ENCODE assay signal across 28 cellular contexts in genomic region chr3:24315991-24316390, GRCh38.
DNase-seq lines count a peak whose midpoint lies in the region; ATAC-seq lines count a peak whose summit lies in the region.
"Had no signal": no experiment of that assay in that cellular context is flagged by ENCODE, and none has a peak within 500 bp of the region (broad histone marks: within the 10 kb centered on the region; RNA-seq: fewer than 3 reads in every experiment).

No MANE protein-coding gene starts in this region.

- H3K36me3 Mint-ChIP-seq in activated T-helper 1 cell treated with anti-CD3 and anti-CD28 coated beads, Interleukin-12 subunit alpha, Interleukin-12 subunit beta, Interleukin-2, Interleukin-4 antibody, amounts not matched to agents 30 ng/mL and 10 ng/mL and 1 ng/mL, durations not matched to agents 14 hours and 24 hours and 36 hours (ENCODE audit: low read depth): no peaks in the 10 kb centered on the region
- H3K36me3 Mint-ChIP-seq: activated naive CD8-positive, alpha-beta T cell treated with anti-CD3 and anti-CD28 coated beads for 36 hours; immature natural killer cell; neural progenitor cell; stimulated activated effector memory CD8-positive, alpha-beta T cell treated with anti-CD3 and anti-CD28 coated beads, Interleukin-12 subunit alpha, Interleukin-12 subunit beta, amount 100 ng/mL, for 72 hours; WTC11 had no signal

- no peak overlapping the region for H3K4me3 ChIP-seq in MG63
- H3K4me3 ChIP-seq: GM23338, lower lobe of right lung, neural progenitor cell, Peyer's patch had no signal

- no peaks in the 10 kb centered on the region for H3K4me1 Mint-ChIP-seq in activated T-helper 1 cell treated with anti-CD3 and anti-CD28 coated beads, Interleukin-12 subunit alpha, Interleukin-12 subunit beta, Interleukin-2, Interleukin-4 antibody, amounts not matched to agents 30 ng/mL and 10 ng/mL and 1 ng/mL, durations not matched to agents 14 hours and 24 hours and 36 hours (ENCODE audit: low read depth)
- H3K4me1 Mint-ChIP-seq: activated naive CD8-positive, alpha-beta T cell treated with anti-CD3 and anti-CD28 coated beads for 36 hours; GM23338; immature natural killer cell; neural progenitor cell; stimulated activated effector memory CD8-positive, alpha-beta T cell treated with anti-CD3 and anti-CD28 coated beads, Interleukin-12 subunit alpha, Interleukin-12 subunit beta, amount 100 ng/mL, for 72 hours; WTC11 had no signal

- no peaks in the 10 kb centered on the region; the same call in 1 of the 2 replicates for H3K9me3 ChIP-seq in MG63
- H3K9me3 ChIP-seq: BE2C, Peyer's patch, SK-N-SH had no signal

- no peaks in the 10 kb centered on the region for H3K9me3 Mint-ChIP-seq in activated T-helper 1 cell treated with anti-CD3 and anti-CD28 coated beads, Interleukin-12 subunit alpha, Interleukin-12 subunit beta, Interleukin-2, Interleukin-4 antibody, amounts not matched to agents 30 ng/mL and 10 ng/mL and 1 ng/mL, durations not matched to agents 14 hours and 24 hours and 36 hours
- H3K9me3 Mint-ChIP-seq: activated T-helper 2 cell treated with anti-CD3 and anti-CD28 coated beads, Interferon-gamma antibody, Interleukin-2, Interleukin-4, amounts not matched to agents 10 μg/mL and 5 μg/mL and 100 μg/mL, durations not matched to agents 14 hours and 24 hours and 36 hours; GM23338; neural progenitor cell had no signal

- no peak for ATAC-seq in HG02884 (IDR thresholded peaks at IDR 0.05; ENCODE audit: unreplicated experiment)
- ATAC-seq: lower lobe of right lung; stimulated activated effector memory CD8-positive, alpha-beta T cell treated with anti-CD3 and anti-CD28 coated beads, Interleukin-12 subunit alpha, Interleukin-12 subunit beta, amount 100 ng/mL, for 72 hours had no signal

- intact Hi-C loops in activated T-helper 1 cell treated with anti-CD3 and anti-CD28 coated beads, Interleukin-12 subunit alpha, Interleukin-12 subunit beta, Interleukin-2, Interleukin-4 antibody, amounts not matched to agents 30 ng/mL and 10 ng/mL and 1 ng/mL, durations not matched to agents 14 hours and 24 hours and 36 hours (cut with micrococcal nuclease): no loop called here

- no peaks in the 10 kb centered on the region for H3K27me3 ChIP-seq in MG63
- H3K27me3 ChIP-seq: BE2C, neural progenitor cell, Peyer's patch had no signal

- no peaks in the 10 kb centered on the region for H3K36me3 ChIP-seq in MG63
- H3K36me3 ChIP-seq: BE2C, lower lobe of right lung, neural progenitor cell, Peyer's patch had no signal

- H3K4me3 Mint-ChIP-seq in activated T-helper 1 cell treated with anti-CD3 and anti-CD28 coated beads, Interleukin-12 subunit alpha, Interleukin-12 subunit beta, Interleukin-2, Interleukin-4 antibody, amounts not matched to agents 30 ng/mL and 10 ng/mL and 1 ng/mL, durations not matched to agents 14 hours and 24 hours and 36 hours: no peak overlapping the region
- H3K4me3 Mint-ChIP-seq: activated naive CD8-positive, alpha-beta T cell treated with anti-CD3 and anti-CD28 coated beads for 36 hours; GM23338; immature natural killer cell; neural progenitor cell; stimulated activated effector memory CD8-positive, alpha-beta T cell treated with anti-CD3 and anti-CD28 coated beads, Interleukin-12 subunit alpha, Interleukin-12 subunit beta, amount 100 ng/mL, for 72 hours; WTC11 had no signal

- H3K27ac Mint-ChIP-seq in activated T-helper 1 cell treated with anti-CD3 and anti-CD28 coated beads, Interleukin-12 subunit alpha, Interleukin-12 subunit beta, Interleukin-2, Interleukin-4 antibody, amounts not matched to agents 30 ng/mL and 10 ng/mL and 1 ng/mL, durations not matched to agents 14 hours and 24 hours and 36 hours: no peak overlapping the region
- H3K27ac Mint-ChIP-seq: activated naive CD8-positive, alpha-beta T cell treated with anti-CD3 and anti-CD28 coated beads for 36 hours; activated T-helper 2 cell treated with anti-CD3 and anti-CD28 coated beads, Interferon-gamma antibody, Interleukin-2, Interleukin-4, amounts not matched to agents 10 μg/mL and 5 μg/mL and 100 μg/mL, durations not matched to agents 14 hours and 24 hours and 36 hours; GM23338; immature natural killer cell; neural progenitor cell; stimulated activated effector memory CD8-positive, alpha-beta T cell treated with anti-CD3 and anti-CD28 coated beads, Interleukin-12 subunit alpha, Interleukin-12 subunit beta, amount 100 ng/mL, for 72 hours; WTC11 had no signal

- DNase-seq in HCEC 1CT (peak; percentile 63), dedifferentiated amniotic fluid mesenchymal stem cell (ENCODE audit: extremely low spot score) (peak; percentile 62), iris pigment epithelial cell (ENCODE audit: low read depth) (peak; percentile 58), MG63 (no peak), NCI-H2029 treated with DMSO at 0.1 percent for 48 hours (lab: John Stamatoyannopoulos, UW) (no peak)
- no peak for DNase-seq in activated T-helper 1 cell treated with anti-CD3 and anti-CD28 coated beads, Interleukin-12 subunit alpha, Interleukin-12 subunit beta, Interleukin-2, Interleukin-4 antibody, amounts not matched to agents 30 ng/mL and 10 ng/mL and 1 ng/mL, durations not matched to agents 14 hours and 24 hours and 36 hours (ENCODE audit: low spot score)
- DNase-seq: activated CD8-positive, alpha-beta memory T cell treated with anti-CD3 and anti-CD28 coated beads, Interleukin-2, amount 50 U/mL, for 4 hours; activated naive CD8-positive, alpha-beta T cell treated with anti-CD3 and anti-CD28 coated beads for 36 hours; BE2C; DMS79; effector memory CD4-positive, alpha-beta T cell; immature natural killer cell; Karpas-422; lower lobe of right lung; NCI-H1048; NCI-H1930; NCI-H446; NK-92 treated with Interleukin-12 subunit alpha and Interleukin-12 subunit beta, amount 100 ng/mL, for 24 hours; Peyer's patch; SK-N-SH; stimulated activated CD4-positive, alpha-beta T cell treated with anti-CD3 and anti-CD28 coated beads, Interleukin-1b, Interleukin-23, amount 100 ng/mL, for 48 hours; T-helper 9 cell had no signal

- H3K27me3 Mint-ChIP-seq in activated T-helper 1 cell treated with anti-CD3 and anti-CD28 coated beads, Interleukin-12 subunit alpha, Interleukin-12 subunit beta, Interleukin-2, Interleukin-4 antibody, amounts not matched to agents 30 ng/mL and 10 ng/mL and 1 ng/mL, durations not matched to agents 14 hours and 24 hours and 36 hours (ENCODE audit: insufficient read depth): no peaks in the 10 kb centered on the region
- H3K27me3 Mint-ChIP-seq: activated naive CD8-positive, alpha-beta T cell treated with anti-CD3 and anti-CD28 coated beads for 36 hours had no signal

Comparison
In these comparisons a context has a peak if more than half of its experiments do, and no peak if none do; other contexts are left out.
1. DNase-seq: peak in HCEC 1CT (single experiment), dedifferentiated amniotic fluid mesenchymal stem cell (single experiment) and iris pigment epithelial cell (single experiment); none in activated T-helper 1 cell treated with anti-CD3 and anti-CD28 coated beads, Interleukin-12 subunit alpha, Interleukin-12 subunit beta, Interleukin-2, Interleukin-4 antibody, amounts not matched to agents 30 ng/mL and 10 ng/mL and 1 ng/mL, durations not matched to agents 14 hours and 24 hours and 36 hours (single experiment), MG63 (single experiment) and NCI-H2029 treated with DMSO at 0.1 percent for 48 hours (single experiment).